Comparison of ENCODE assay signal across 8 cellular contexts in genomic region chr20:61980647-61981583, GRCh38.
DNase-seq lines count a peak whose midpoint lies in the region; ATAC-seq and TF ChIP-seq lines count a peak whose summit lies in the region.

No MANE protein-coding gene starts in this region.

- peak overlapping the region in 5 of 7 donors; percentile 15 to 73 (median 32) for H3K4me3 Mint-ChIP-seq in CD8-positive, alpha-beta memory T cell
- no peak overlapping the region for H3K4me3 Mint-ChIP-seq in activated CD8-positive, alpha-beta T cell treated with anti-CD3 and anti-CD28 coated beads, Interleukin-2, amount 10 ng/mL, durations not matched to agents 7 days and 5 days

- no peaks in the 10 kb centered on the region for H3K27me3 ChIP-seq in CD8-positive, alpha-beta memory T cell (ENCODE audit: insufficient read depth, low read length, poor library complexity, severe bottlenecking)
- no peaks in the 10 kb centered on the region for H3K27me3 ChIP-seq in kidney epithelial cell (ENCODE audit: control insufficient read depth, insufficient read depth, low read length)

- H3K27me3 Mint-ChIP-seq in CD8-positive, alpha-beta memory T cell, result peaks cover 0 to 1% of the 10 kb centered on the region in 2 donors
- H3K27me3 Mint-ChIP-seq in activated CD8-positive, alpha-beta T cell treated with anti-CD3 and anti-CD28 coated beads, Interleukin-2, amount 10 ng/mL, durations not matched to agents 7 days and 5 days (ENCODE audit: low read depth), result no peaks in the 10 kb centered on the region

- POLR2A ChIA-PET in CD8-positive, alpha-beta memory T cell (lab: Charles Lee), result no interaction called here
- POLR2A ChIA-PET in activated CD8-positive, alpha-beta T cell treated with anti-CD3 and anti-CD28 coated beads, Interleukin-2, amount 10 ng/mL, durations not matched to agents 7 days and 5 days (lab: Charles Lee), result no interaction called here

- peaks cover 11% of the 10 kb centered on the region for H3K9me3 ChIP-seq in CD8-positive, alpha-beta memory T cell (ENCODE audit: low read length)

- CTCF ChIA-PET in CD8-positive, alpha-beta memory T cell (lab: Charles Lee), result no interaction called here
- CTCF ChIA-PET in activated CD8-positive, alpha-beta T cell treated with anti-CD3 and anti-CD28 coated beads, Interleukin-2, amount 10 ng/mL, durations not matched to agents 7 days and 5 days (lab: Charles Lee), result no interaction called here

- no peak for ATAC-seq in activated CD8-positive, alpha-beta T cell treated with anti-CD3 and anti-CD28 coated beads, Interleukin-2, amount 10 ng/mL, durations not matched to agents 7 days and 5 days
- ATAC-seq in HG02973 (IDR thresholded peaks at IDR 0.05; ENCODE audit: unreplicated experiment), result no peak
- no peak for ATAC-seq in HG03039 (IDR thresholded peaks at IDR 0.05; ENCODE audit: unreplicated experiment)
- ATAC-seq in HG03025 (IDR thresholded peaks at IDR 0.05; ENCODE audit: low FRiP score, unreplicated experiment), result no peak

- peak overlapping the region in 7 of 8 donors; percentile 20 to 95 (median 59) for H3K27ac Mint-ChIP-seq in CD8-positive, alpha-beta memory T cell
- H3K27ac Mint-ChIP-seq in activated CD8-positive, alpha-beta T cell treated with anti-CD3 and anti-CD28 coated beads, Interleukin-2, amount 10 ng/mL, durations not matched to agents 7 days and 5 days, result peak overlapping the region; percentile 75

- H3K27ac ChIP-seq in CD8-positive, alpha-beta memory T cell (ENCODE audit: low read depth, low read length), result no peak overlapping the region

- H3K36me3 Mint-ChIP-seq in CD8-positive, alpha-beta memory T cell, result peaks cover 9 to 31% (median 14%) of the 10 kb centered on the region in 3 donors
- peaks cover 49% of the 10 kb centered on the region for H3K36me3 Mint-ChIP-seq in activated CD8-positive, alpha-beta T cell treated with anti-CD3 and anti-CD28 coated beads, Interleukin-2, amount 10 ng/mL, durations not matched to agents 7 days and 5 days (ENCODE audit: low read depth)

- no peak overlapping the region for H3K4me3 ChIP-seq in CD8-positive, alpha-beta memory T cell (ENCODE audit: low read length)
- no peak overlapping the region for H3K4me3 ChIP-seq in kidney epithelial cell (ENCODE audit: low read depth, low read length)

- peaks cover 9% of the 10 kb centered on the region for H3K4me1 ChIP-seq in CD8-positive, alpha-beta memory T cell (ENCODE audit: insufficient read depth, low read length)

- TF ChIP-seq CTCF in kidney epithelial cell (IDR thresholded peaks at IDR 0.05; ENCODE audit: insufficient read depth, low read length, poor library complexity, severe bottlenecking), result peak; percentile 46

- DNase-seq in CD8-positive, alpha-beta memory T cell, result no peak
- DNase-seq in HuH-7 (ENCODE audit: low spot score), result peak; percentile 91
- no peak for DNase-seq in activated CD8-positive, alpha-beta T cell treated with anti-CD3 and anti-CD28 coated beads, Interleukin-2, amount 10 ng/mL, durations not matched to agents 7 days and 5 days
- DNase-seq in kidney epithelial cell (ENCODE audit: low read depth), result no peak
- no peak for DNase-seq in HCEC 1CT

- no peaks in the 10 kb centered on the region for H3K36me3 ChIP-seq in CD8-positive, alpha-beta memory T cell (ENCODE audit: insufficient read depth, low read length)
- no peaks in the 10 kb centered on the region for H3K36me3 ChIP-seq in kidney epithelial cell (ENCODE audit: control insufficient read depth, insufficient read depth, low read length)

- peaks cover 27 to 30% (median 28%) of the 10 kb centered on the region in 3 donors for H3K4me1 Mint-ChIP-seq in CD8-positive, alpha-beta memory T cell
- peaks cover 10% of the 10 kb centered on the region for H3K4me1 Mint-ChIP-seq in activated CD8-positive, alpha-beta T cell treated with anti-CD3 and anti-CD28 coated beads, Interleukin-2, amount 10 ng/mL, durations not matched to agents 7 days and 5 days (ENCODE audit: low read depth)

- peaks cover 4 to 17% (median 13%) of the 10 kb centered on the region in 5 donors for H3K9me3 Mint-ChIP-seq in CD8-positive, alpha-beta memory T cell
- H3K9me3 Mint-ChIP-seq in activated CD8-positive, alpha-beta T cell treated with anti-CD3 and anti-CD28 coated beads, Interleukin-2, amount 10 ng/mL, durations not matched to agents 7 days and 5 days (ENCODE audit: insufficient read depth), result peaks cover 19% of the 10 kb centered on the region
